14 cellular contexts compared by ENCODE assay signal in genomic region chr3:16369247-16369646, GRCh38.
DNase-seq lines count a peak whose midpoint lies in the region; FAIRE-seq and TF ChIP-seq lines count a peak whose summit lies in the region.
"Had no signal": no experiment of that assay in that cellular context is flagged by ENCODE, and none has a peak within 500 bp of the region (broad histone marks: within the 10 kb centered on the region; RNA-seq: fewer than 3 reads in every experiment).

No MANE protein-coding gene starts in this region.

- FAIRE-seq in GM12892 (lab: Jason Lieb, UNC): peak; percentile 5
- FAIRE-seq in astrocyte (lab: Jason Lieb, UNC): no peak
- FAIRE-seq: H54 had no signal

- H3K79me2 ChIP-seq in astrocyte (ENCODE audit: insufficient read depth, low read length): no peaks in the 10 kb centered on the region

- 44 to 46% methylated on average over 6 of the region's 6 CpGs for WGBS in lower leg skin, 2 donors

- TF ChIP-seq CTCF in astrocyte (IDR thresholded peaks at IDR 0.05; ENCODE audit: insufficient read depth, low read depth, low read length) (no peak), lower leg skin (IDR thresholded peaks at IDR 0.05) (no peak), colonic mucosa (IDR thresholded peaks at IDR 0.05) (no peak)

- peaks cover 15% of the 10 kb centered on the region for H4K20me1 ChIP-seq in astrocyte (ENCODE audit: insufficient read depth, low read length)

- no peaks in the 10 kb centered on the region for H3K27me3 ChIP-seq in astrocyte (ENCODE audit: insufficient read depth, low read length)
- H3K27me3 ChIP-seq in colonic mucosa: no peaks in the 10 kb centered on the region
- H3K27me3 ChIP-seq: BLaER1 had no signal

- no peaks in the 10 kb centered on the region for H3K9me3 Mint-ChIP-seq in astrocyte (ENCODE audit: unreplicated experiment)

- peaks cover 19% of the 10 kb centered on the region for H3K36me3 Mint-ChIP-seq in astrocyte (ENCODE audit: low read depth, unreplicated experiment)

- peak overlapping the region; percentile 29 for H3K27ac ChIP-seq in astrocyte (ENCODE audit: low read depth, low read length)
- H3K27ac ChIP-seq in colonic mucosa: no peak overlapping the region
- H3K27ac ChIP-seq in substantia nigra (ENCODE audit: low read depth, low read length, poor library complexity, severe bottlenecking): no peak overlapping the region
- H3K27ac ChIP-seq: BLaER1, prostate gland had no signal

- peaks cover 35% of the 10 kb centered on the region for H3K4me1 Mint-ChIP-seq in astrocyte (ENCODE audit: low read depth, unreplicated experiment)

- no peak overlapping the region for H3K4me2 ChIP-seq in astrocyte (ENCODE audit: low read length)
- H3K4me2 ChIP-seq: BLaER1 had no signal

- peak overlapping the region; percentile 21 for H3K4me3 Mint-ChIP-seq in astrocyte (ENCODE audit: unreplicated experiment)

- DNase-seq in A172 (ENCODE audit: low spot score) (peak; percentile 27), GM12892 (ENCODE audit: insufficient read length) (no peak), astrocyte (ENCODE audit: low read depth) (peak; percentile 55), lower leg skin (ENCODE audit: low spot score in 2 of 2) (peak; percentile 69 to 88), superior temporal gyrus (ENCODE audit: extremely low spot score) (no peak), colonic mucosa (no peak), SW 1271 (lab: John Stamatoyannopoulos, UW) (no peak), substantia nigra (lab: John Stamatoyannopoulos, UW) (no peak)
- DNase-seq: activated effector memory CD4-positive, alpha-beta T cell treated with Interleukin-2 at 50 U/mL for 16 hours; EL; NCI-H345 had no signal

- H3K9me3 ChIP-seq in astrocyte (ENCODE audit: insufficient read depth, low read depth, low read length): no peaks in the 10 kb centered on the region
- H3K9me3 ChIP-seq in colonic mucosa: no peaks in the 10 kb centered on the region
- H3K9me3 ChIP-seq: BLaER1, prostate gland had no signal

- peak overlapping the region; percentile 28 for H3K9ac ChIP-seq in astrocyte (ENCODE audit: low read length)
- no peak overlapping the region for H3K9ac ChIP-seq in colonic mucosa (ENCODE audit: low read depth in 2 of 2, low read length in 2 of 2)
- H3K9ac ChIP-seq: BLaER1 had no signal

- H3K27me3 Mint-ChIP-seq in astrocyte (ENCODE audit: low read depth, unreplicated experiment): no peaks in the 10 kb centered on the region

- peak overlapping the region; percentile 19 for H3K27ac Mint-ChIP-seq in astrocyte (ENCODE audit: unreplicated experiment)

- no peak overlapping the region for H3K4me3 ChIP-seq in astrocyte (ENCODE audit: insufficient read depth, low read depth, low read length)
- H3K4me3 ChIP-seq in lower leg skin (ENCODE audit: low read depth, poor library complexity, severe bottlenecking): no peak overlapping the region
- H3K4me3 ChIP-seq in colonic mucosa: no peak overlapping the region
- H3K4me3 ChIP-seq: BLaER1, prostate gland had no signal

- intact Hi-C loops in lower leg skin (cut with DNase I; ENCODE audit: low total_unique reads): no loop called here
- intact Hi-C loops in colonic mucosa (cut with DNase I): no loop called here

- H3K4me1 ChIP-seq in astrocyte (ENCODE audit: insufficient read depth, low read length) (peaks cover 26% of the 10 kb centered on the region), colonic mucosa (no peaks in the 10 kb centered on the region)
- H3K4me1 ChIP-seq: prostate gland had no signal

- H3K36me3 ChIP-seq in astrocyte (ENCODE audit: insufficient read depth, low read length) (peaks cover 10% of the 10 kb centered on the region), colonic mucosa (no peaks in the 10 kb centered on the region)
- H3K36me3 ChIP-seq: prostate gland had no signal

- TF ChIP-seq POLR2A in GM12892 (IDR thresholded peaks at IDR 0.05; ENCODE audit: low read depth, low read length) (no peak; the same call in 1 of the 2 replicates), lower leg skin (IDR thresholded peaks at IDR 0.05) (no peak)

- H2AFZ ChIP-seq in astrocyte (ENCODE audit: low read depth, low read length): no peak overlapping the region

Comparison
In these comparisons a context has a peak if more than half of its experiments do, and no peak if none do; other contexts are left out.
1. DNase-seq: peak in A172 (single experiment), astrocyte (single experiment) and lower leg skin (2 of 2); none in GM12892 (single experiment), superior temporal gyrus (single experiment), colonic mucosa (single experiment), SW 1271 (0 of 2) and substantia nigra (0 of 49).